ENCODE assay signal across 11 cellular contexts in the genomic region with DNA sequence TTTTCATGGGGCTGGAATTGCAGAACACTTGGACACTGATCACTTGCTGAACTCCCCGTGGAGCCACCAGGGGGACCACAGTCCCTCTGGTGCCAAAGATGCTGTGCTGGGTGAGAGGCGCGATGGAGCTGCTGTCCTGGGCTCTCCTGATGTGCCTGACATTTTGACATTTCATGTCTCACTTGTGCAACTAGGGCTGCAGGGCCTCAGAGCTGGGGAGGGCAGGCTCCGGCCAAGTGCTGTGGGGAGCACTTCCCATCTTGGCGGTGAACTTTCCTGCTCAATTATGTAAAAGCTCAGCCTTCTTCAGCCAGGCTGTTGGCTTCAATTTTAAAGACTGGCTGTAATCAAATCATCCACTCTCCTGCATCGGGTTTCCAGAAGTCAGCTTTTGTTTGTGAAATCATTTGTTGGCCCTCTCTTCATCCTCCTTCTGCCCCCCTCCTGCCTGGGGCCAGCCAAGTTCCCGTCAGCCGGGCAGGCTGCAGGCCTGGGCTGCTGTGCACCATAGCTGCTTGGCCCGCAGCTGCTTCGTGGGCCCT. TPM values are rescaled to one million over a fixed set of nuclear protein-coding genes. Genes with fewer than 3 reads are reported as not detected.
DNase-seq lines count a peak whose midpoint lies in the region; ATAC-seq lines count a peak whose summit lies in the region.
"Had no signal": no experiment of that assay in that cellular context is flagged by ENCODE, and none has a peak within 500 bp of the region (broad histone marks: within the 10 kb centered on the region; RNA-seq: fewer than 3 reads in every experiment).

No MANE protein-coding gene starts in this region.

- no peaks in the 10 kb centered on the region for H3K9me2 ChIP-seq in GM23248 (ENCODE audit: insufficient read depth)

- no peaks in the 10 kb centered on the region for H3K9me3 ChIP-seq in GM23248 (ENCODE audit: low read depth)

- H3K9ac ChIP-seq in GM23248, result no peak overlapping the region

- H3K4me3 ChIP-seq in GM23248, result no peak overlapping the region

- no peaks in the 10 kb centered on the region for H4K20me1 ChIP-seq in GM23248 (ENCODE audit: insufficient read depth)

- peaks cover 27% of the 10 kb centered on the region for H3K36me3 Mint-ChIP-seq in activated T-helper 1 cell treated with anti-CD3 and anti-CD28 coated beads, Interleukin-12 subunit alpha, Interleukin-12 subunit beta, Interleukin-2, Interleukin-4 antibody, amounts not matched to agents 30 ng/mL and 10 ng/mL and 1 ng/mL, durations not matched to agents 14 hours and 24 hours and 36 hours (ENCODE audit: low read depth)

- H3K27ac ChIP-seq in GM23248, result no peak overlapping the region

- 0 out of 2 replicates have a peak, but pooled peaks cover 9% of the 10 kb centered on the region for H3K4me1 ChIP-seq in GM23248 (ENCODE audit: insufficient read depth)

- no peaks in the 10 kb centered on the region for H3K4me1 Mint-ChIP-seq in activated T-helper 1 cell treated with anti-CD3 and anti-CD28 coated beads, Interleukin-12 subunit alpha, Interleukin-12 subunit beta, Interleukin-2, Interleukin-4 antibody, amounts not matched to agents 30 ng/mL and 10 ng/mL and 1 ng/mL, durations not matched to agents 14 hours and 24 hours and 36 hours (ENCODE audit: low read depth)

- H3K79me2 ChIP-seq in GM23248 (ENCODE audit: insufficient read depth), result no peaks in the 10 kb centered on the region

- in situ Hi-C loops in GM23248 (cut with MboI), result no loop called here

- 29 to 31% methylated on average over 10 of the region's 10 CpGs for WGBS in GM23248 (ENCODE audit: low coverage in 1 of 2, low lambda C conversion rate in 2 of 2, missing lambda C conversion rate in 2 of 2), 2 experiments

- H3K27me3 Mint-ChIP-seq in activated T-helper 1 cell treated with anti-CD3 and anti-CD28 coated beads, Interleukin-12 subunit alpha, Interleukin-12 subunit beta, Interleukin-2, Interleukin-4 antibody, amounts not matched to agents 30 ng/mL and 10 ng/mL and 1 ng/mL, durations not matched to agents 14 hours and 24 hours and 36 hours (ENCODE audit: insufficient read depth), result no peaks in the 10 kb centered on the region

- DNase-seq in 8988T (peak; percentile 58), GM23248 (peak; percentile 44), astrocyte of the hippocampus (ENCODE audit: low read depth, low spot score) (peak; percentile 44), kidney tubule cell (ENCODE audit: low spot score) (peak; percentile 8), cerebellum (ENCODE audit: low spot score) (no peak), COLO668 (lab: John Stamatoyannopoulos, UW; ENCODE audit: unreplicated experiment) (no peak)
- DNase-seq in activated T-helper 1 cell treated with anti-CD3 and anti-CD28 coated beads, Interleukin-12 subunit alpha, Interleukin-12 subunit beta, Interleukin-2, Interleukin-4 antibody, amounts not matched to agents 30 ng/mL and 10 ng/mL and 1 ng/mL, durations not matched to agents 14 hours and 24 hours and 36 hours (ENCODE audit: low spot score), result no peak
- DNase-seq: activated T-cell treated with anti-CD3 and anti-CD28 coated beads, Interleukin-2, amount 50 U/mL, for 1 hour; CD8-positive, alpha-beta T cell; SIG-M5 had no signal

- ATAC-seq in GM19467 (IDR thresholded peaks at IDR 0.05; ENCODE audit: unreplicated experiment), result no peak
- ATAC-seq: CD8-positive, alpha-beta T cell had no signal

- no peak overlapping the region for H3K4me2 ChIP-seq in GM23248 (ENCODE audit: unreplicated experiment)

- no peaks in the 10 kb centered on the region for H3K9me3 Mint-ChIP-seq in activated T-helper 1 cell treated with anti-CD3 and anti-CD28 coated beads, Interleukin-12 subunit alpha, Interleukin-12 subunit beta, Interleukin-2, Interleukin-4 antibody, amounts not matched to agents 30 ng/mL and 10 ng/mL and 1 ng/mL, durations not matched to agents 14 hours and 24 hours and 36 hours
- H3K9me3 Mint-ChIP-seq: CD8-positive, alpha-beta T cell had no signal

- intact Hi-C loops in activated T-helper 1 cell treated with anti-CD3 and anti-CD28 coated beads, Interleukin-12 subunit alpha, Interleukin-12 subunit beta, Interleukin-2, Interleukin-4 antibody, amounts not matched to agents 30 ng/mL and 10 ng/mL and 1 ng/mL, durations not matched to agents 14 hours and 24 hours and 36 hours (cut with micrococcal nuclease), result no loop called here

- no peaks in the 10 kb centered on the region for H3K27me3 ChIP-seq in GM23248 (replicated peaks; ENCODE audit: insufficient read depth)

- H3K36me3 ChIP-seq in GM23248 (ENCODE audit: low read depth), result no peaks in the 10 kb centered on the region

- no peak overlapping the region for H3K4me3 Mint-ChIP-seq in activated T-helper 1 cell treated with anti-CD3 and anti-CD28 coated beads, Interleukin-12 subunit alpha, Interleukin-12 subunit beta, Interleukin-2, Interleukin-4 antibody, amounts not matched to agents 30 ng/mL and 10 ng/mL and 1 ng/mL, durations not matched to agents 14 hours and 24 hours and 36 hours
- H3K4me3 Mint-ChIP-seq: CD8-positive, alpha-beta T cell had no signal

- H3K27ac Mint-ChIP-seq in activated T-helper 1 cell treated with anti-CD3 and anti-CD28 coated beads, Interleukin-12 subunit alpha, Interleukin-12 subunit beta, Interleukin-2, Interleukin-4 antibody, amounts not matched to agents 30 ng/mL and 10 ng/mL and 1 ng/mL, durations not matched to agents 14 hours and 24 hours and 36 hours, result no peak overlapping the region
- H3K27ac Mint-ChIP-seq: CD8-positive, alpha-beta T cell had no signal

- H3F3A ChIP-seq in GM23248 (ENCODE audit: insufficient read depth), result peaks cover 16% of the 10 kb centered on the region

- H2AFZ ChIP-seq in GM23248, result no peak overlapping the region

RNA-seq across cellular contexts. Expression of gene KCNAB2, which starts 36.8 kb away (rescaled TPM):
- 3.5 and 4.8 TPM in 2 replicates for total RNA-seq in GM23248 (2014; rRNA removed; shearing (Covaris generic))
- polyA plus RNA-seq in GM23248 (2016; fragmentation: Nextera tagmentation; extraction: Ambion mirVana), result 3.9 TPM in 2 replicates
- total RNA-seq in cerebellum, result 6.4 TPM
- total RNA-seq in activated T-helper 1 cell treated with anti-CD3 and anti-CD28 coated beads, Interleukin-12 subunit alpha, Interleukin-12 subunit beta, Interleukin-2, Interleukin-4 antibody, amounts not matched to agents 30 ng/mL and 10 ng/mL and 1 ng/mL, durations not matched to agents 14 hours and 24 hours and 36 hours, result 237 and 254 TPM in 2 replicates

Comparison
In these comparisons a context has a peak if more than half of its experiments do, and no peak if none do; other contexts are left out.
1. DNase-seq: peak in 8988T (single experiment), GM23248 (single experiment), astrocyte of the hippocampus (single experiment) and kidney tubule cell (single experiment); none in cerebellum (single experiment), COLO668 (single experiment) and activated T-helper 1 cell treated with anti-CD3 and anti-CD28 coated beads, Interleukin-12 subunit alpha, Interleukin-12 subunit beta, Interleukin-2, Interleukin-4 antibody, amounts not matched to agents 30 ng/mL and 10 ng/mL and 1 ng/mL, durations not matched to agents 14 hours and 24 hours and 36 hours (single experiment).
2. RNA of gene KCNAB2, which starts 36.8 kb away (total RNA-seq): 237 to 254 TPM in activated T-helper 1 cell treated with anti-CD3 and anti-CD28 coated beads, Interleukin-12 subunit alpha, Interleukin-12 subunit beta, Interleukin-2, Interleukin-4 antibody, amounts not matched to agents 30 ng/mL and 10 ng/mL and 1 ng/mL, durations not matched to agents 14 hours and 24 hours and 36 hours; 6.4 TPM in cerebellum (single experiment) and 3.5 to 4.8 TPM in GM23248; every median in the first group is over 10 times any median in the second.